In the genomic region with DNA sequence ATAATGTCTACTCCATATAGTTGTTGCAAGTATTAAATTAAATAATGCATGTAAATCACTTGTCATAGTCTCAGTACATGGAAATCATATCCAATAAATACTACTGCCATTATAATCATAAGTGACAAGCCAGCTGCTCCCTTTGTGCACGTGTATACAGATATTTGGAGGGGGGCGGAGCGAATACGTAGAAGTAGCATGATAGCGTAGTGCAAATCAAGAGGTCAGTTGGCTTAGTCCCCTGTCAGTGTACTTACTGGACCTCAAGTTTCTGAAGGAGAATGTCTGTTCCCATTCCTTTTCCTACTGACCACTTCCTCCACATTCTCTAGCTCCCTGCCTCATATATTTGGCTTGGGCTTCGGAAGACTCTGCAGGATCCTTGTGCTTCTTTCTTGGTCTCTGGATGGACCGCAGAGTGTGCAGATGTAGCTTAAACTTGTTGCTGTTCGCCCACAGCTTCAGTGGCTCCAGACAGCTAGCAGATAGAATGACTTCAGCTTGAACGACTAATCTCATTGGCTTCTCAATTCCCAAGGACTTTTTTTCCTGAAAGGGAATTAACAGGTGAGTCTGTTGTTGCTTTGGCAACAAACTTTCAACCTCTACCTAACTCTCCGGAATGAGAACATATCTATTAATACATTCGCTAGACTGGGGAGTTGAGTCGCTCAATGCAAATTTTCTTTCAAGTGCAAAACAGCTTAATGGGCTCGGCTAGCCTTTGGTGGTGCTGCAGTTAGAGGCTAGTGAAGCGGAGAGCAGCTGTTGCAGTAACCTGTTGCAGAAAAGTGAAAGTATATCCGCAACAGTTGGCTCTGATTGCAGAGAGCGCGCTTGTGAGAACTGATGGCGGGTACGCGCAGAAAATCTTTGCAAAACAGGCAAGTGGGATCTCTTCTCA, we compare ENCODE assay signal across 8 cellular contexts. TPM values are rescaled to one million over a fixed set of nuclear protein-coding genes. Genes with fewer than 3 reads are reported as not detected.
DNase-seq lines count a peak whose midpoint lies in the region; ATAC-seq and TF ChIP-seq lines count a peak whose summit lies in the region.

A gene with protein sequence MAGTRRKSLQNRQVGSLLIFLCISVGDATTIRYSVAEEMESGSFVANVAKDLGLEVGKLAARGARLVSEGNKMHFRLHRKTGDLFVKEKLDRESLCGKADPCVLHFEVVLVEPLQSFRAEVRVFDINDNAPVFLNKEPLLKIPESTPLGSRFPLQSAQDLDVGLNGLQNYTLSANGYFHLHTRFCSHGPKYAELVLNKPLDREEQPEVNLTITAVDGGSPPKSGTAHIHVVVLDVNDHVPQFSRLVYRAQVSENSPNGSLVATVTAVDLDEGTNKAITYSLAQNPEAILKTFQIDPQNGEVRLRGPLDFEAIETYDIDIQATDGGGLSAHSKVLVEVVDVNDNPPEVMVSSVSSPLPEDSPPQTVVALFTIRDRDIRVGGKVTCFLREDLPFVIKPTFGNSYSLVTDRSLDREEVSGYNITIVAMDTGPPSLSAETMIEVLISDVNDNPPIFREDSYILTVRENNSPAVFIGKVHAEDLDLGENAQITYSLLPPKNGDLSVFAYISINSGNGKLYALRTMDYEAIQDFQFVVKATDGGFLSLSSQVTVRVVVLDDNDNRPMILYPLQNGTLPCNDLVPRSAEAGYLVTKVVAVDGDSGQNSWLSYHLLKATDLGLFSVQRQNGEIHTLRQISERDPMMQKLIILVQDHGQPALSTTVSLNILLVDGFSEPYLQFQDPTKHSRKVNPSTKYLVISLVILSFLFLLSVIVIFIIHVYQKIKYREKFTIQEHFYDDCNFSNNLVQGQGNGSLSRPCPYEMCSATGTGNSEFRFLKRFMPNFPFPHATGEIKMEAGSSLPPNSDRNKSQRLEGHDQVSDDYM (plus strand): TSS at position 753 of the 904 bp plus-strand sequence. CDS start 97 bp downstream, at position 850.

- H3K4me3 ChIP-seq in AG09309 (ENCODE audit: control insufficient read depth, low read depth, low read length): peak within 1 kb of the TSS; percentile 21
- H3K4me3 ChIP-seq in coronary artery: peak within 1 kb of the TSS; percentile 74

- no peak within 1 kb of the TSS for H3K27ac ChIP-seq in coronary artery

- no peak for DNase-seq in AG09309 (ENCODE audit: low read depth)
- peak; percentile 50 for DNase-seq in NCI-H2029 (lab: John Stamatoyannopoulos, UW)
- no peak for DNase-seq in coronary artery (ENCODE audit: low spot score)
- peak; percentile 29 for DNase-seq in myocyte (ENCODE audit: low read depth)
- no peak for DNase-seq in NCI-H1436 (lab: John Stamatoyannopoulos, UW)

- no peak for ATAC-seq in GM19455 (IDR thresholded peaks at IDR 0.05; ENCODE audit: unreplicated experiment)
- ATAC-seq in GM21529 (IDR thresholded peaks at IDR 0.05; ENCODE audit: unreplicated experiment): no peak
- no peak for ATAC-seq in activated CD4-positive, CD25-positive, alpha-beta regulatory T cell treated with anti-CD3 and anti-CD28 coated beads, Interleukin-2, amount 50 U/mL, for 24 hours

- TF ChIP-seq CTCF in AG09309 (IDR thresholded peaks at IDR 0.05; ENCODE audit: control insufficient read depth, insufficient read depth, low read depth, low read length, missing control alignments) (no peak), coronary artery (IDR thresholded peaks at IDR 0.05) (no peak)

RNA-seq across cellular contexts. Expression of the gene that starts here (rescaled TPM):
- total RNA-seq in myocyte: not detected in 2 replicates
- polyA plus RNA-seq in myocyte (2012): not detected

Comparison
In these comparisons a context has a peak if more than half of its experiments do, and no peak if none do; other contexts are left out.
1. Peak in DNase-seq in myocyte; RNA of the gene not detected or under 1 TPM.